ENCODE assay signal across 17 cellular contexts in genomic region chr3:29331035-29331434, GRCh38. TPM values are rescaled to one million over a fixed set of nuclear protein-coding genes. Genes with fewer than 3 reads are reported as not detected.
DNase-seq lines count a peak whose midpoint lies in the region; ATAC-seq and TF ChIP-seq lines count a peak whose summit lies in the region.
"Had no signal": no experiment of that assay in that cellular context is flagged by ENCODE, and none has a peak within 500 bp of the region (broad histone marks: within the 10 kb centered on the region; RNA-seq: fewer than 3 reads in every experiment).

No MANE protein-coding gene starts in this region.

- H3K27me3 ChIP-seq in esophagus muscularis mucosa (no peaks in the 10 kb centered on the region), tibial artery (no peaks in the 10 kb centered on the region)

- peak overlapping the region; percentile 51; the same call in 1 of the 2 replicates for H2AFZ ChIP-seq in OCI-LY7 (ENCODE audit: low read length)

- peak overlapping the region; percentile 0 to 51 (median 4) for H3K27ac Mint-ChIP-seq in nephron
- H3K27ac Mint-ChIP-seq: activated CD4-positive, alpha-beta T cell treated with anti-CD3 and anti-CD28 coated beads, Interleukin-2, amount 10 ng/mL, durations not matched to agents 24 days and 14 days; natural killer cell treated with Interleukin-12 subunit alpha and Interleukin-12 subunit beta and Interleukin-15 and Interleukin-18, amount 100 ng/mL, for 72 hours had no signal

- H3K9me3 ChIP-seq in OCI-LY7 (ENCODE audit: low read length) (no peaks in the 10 kb centered on the region), esophagus muscularis mucosa (no peaks in the 10 kb centered on the region), tibial artery (no peaks in the 10 kb centered on the region)

- no peak overlapping the region for H3K4me3 ChIP-seq in OCI-LY7 (ENCODE audit: low read depth, low read length, poor library complexity, severe bottlenecking)
- no peak overlapping the region for H3K4me3 ChIP-seq in esophagus muscularis mucosa
- no peak overlapping the region for H3K4me3 ChIP-seq in tibial artery
- H3K4me3 ChIP-seq: lung had no signal

- no peaks in the 10 kb centered on the region for H3K9me2 ChIP-seq in OCI-LY7 (ENCODE audit: insufficient read depth, low read length)

- no peak overlapping the region for H3K4me2 ChIP-seq in OCI-LY7 (ENCODE audit: low read length)

- H3K4me1 Mint-ChIP-seq in nephron: peaks cover 55% of the 10 kb centered on the region
- H3K4me1 Mint-ChIP-seq: activated CD4-positive, alpha-beta T cell treated with anti-CD3 and anti-CD28 coated beads, Interleukin-2, amount 10 ng/mL, durations not matched to agents 24 days and 14 days had no signal

- POLR2A ChIA-PET in OCI-LY7 (lab: Charles Lee): interaction anchor here (0.6 to 0.8 kb wide), 4 partner anchors 13 to 1793 kb away, joined by 3 to 4 read pairs (median 4); no protein-coding TSS in a partner anchor

- H3K27ac ChIP-seq in OCI-LY7 (ENCODE audit: low read depth, low read length, poor library complexity, severe bottlenecking): no peak overlapping the region
- H3K27ac ChIP-seq in esophagus muscularis mucosa (replicated peaks in 1 of 4): peak overlapping the region; percentile 49 to 72 (median 65)
- H3K27ac ChIP-seq in tibial artery: peak overlapping the region; percentile 54 to 57

- no peak for ATAC-seq in HG03354 (IDR thresholded peaks at IDR 0.05; ENCODE audit: poor library complexity, severe bottlenecking, unreplicated experiment)
- ATAC-seq: natural killer cell treated with Interleukin-12 subunit alpha and Interleukin-12 subunit beta and Interleukin-15 and Interleukin-18, amount 100 ng/mL, for 72 hours had no signal

- H3K36me3 Mint-ChIP-seq in nephron (ENCODE audit: low read depth): no peaks in the 10 kb centered on the region
- H3K36me3 Mint-ChIP-seq: natural killer cell treated with Interleukin-12 subunit alpha and Interleukin-12 subunit beta and Interleukin-15 and Interleukin-18, amount 100 ng/mL, for 72 hours had no signal

- CTCF ChIA-PET in OCI-LY7 (lab: Charles Lee; ENCODE audit: unreplicated experiment): no interaction called here

- no peak for TF ChIP-seq EP300 in esophagus muscularis mucosa (IDR thresholded peaks at IDR 0.05)

- no peak overlapping the region for H3K4me3 Mint-ChIP-seq in nephron
- H3K4me3 Mint-ChIP-seq: activated CD4-positive, alpha-beta T cell treated with anti-CD3 and anti-CD28 coated beads, Interleukin-2, amount 10 ng/mL, durations not matched to agents 24 days and 14 days; natural killer cell treated with Interleukin-12 subunit alpha and Interleukin-12 subunit beta and Interleukin-15 and Interleukin-18, amount 100 ng/mL, for 72 hours had no signal

- BruUV-seq in OCI-LY7 (replicated peaks; lab: Mats Ljungman, UMichigan): no TSS peak

- TF ChIP-seq CTCF in OCI-LY7 (conservative IDR thresholded peaks at IDR 0.05; ENCODE audit: low read length) (no peak), esophagus muscularis mucosa (IDR thresholded peaks at IDR 0.05) (no peak), nephron (IDR thresholded peaks at IDR 0.05; ENCODE audit: unreplicated experiment in 3 of 3) (no peak), tibial artery (IDR thresholded peaks at IDR 0.05) (no peak)

- no peaks in the 10 kb centered on the region for H4K20me1 ChIP-seq in OCI-LY7 (ENCODE audit: insufficient read depth, low read length)

- intact Hi-C loops in OCI-LY7 (cut with micrococcal nuclease; ENCODE audit: unreplicated experiment): no loop called here
- intact Hi-C loops in esophagus muscularis mucosa (cut with DNase I): no loop called here
- intact Hi-C loops in tibial artery (cut with DNase I; ENCODE audit: low total_unique reads): no loop called here

- DNase-seq in OCI-LY7 (ENCODE audit: low spot score): no peak
- no peak for DNase-seq in esophagus muscularis mucosa (ENCODE audit: extremely low spot score)
- no peak for DNase-seq in tibial artery
- DNase-seq in HCEC 1CT: no peak
- DNase-seq in HT-29 (ENCODE audit: low spot score): no peak
- DNase-seq: activated CD4-positive, alpha-beta T cell treated with anti-CD3 and anti-CD28 coated beads, Interleukin-2, amount 10 ng/mL, durations not matched to agents 24 days and 14 days; anterior cingulate cortex; glutamatergic neuron; H7; Kasumi-1; NCI-H1105 treated with DMSO at 0.1 percent for 48 hours; NCI-H774; stimulated activated CD4-positive, alpha-beta T cell treated with anti-CD3 and anti-CD28 coated beads, Interleukin-2, amount 100 ng/mL, for 24 hours had no signal

- H3K4me1 ChIP-seq in OCI-LY7 (ENCODE audit: insufficient read depth, low read length, poor library complexity, severe bottlenecking) (no peaks in the 10 kb centered on the region), esophagus muscularis mucosa (peaks cover 40 to 59% (median 58%) of the 10 kb centered on the region in 4 donors), tibial artery (peaks cover 0 to 52% (median 26%) of the 10 kb centered on the region in 4 donors)

- no peak for TF ChIP-seq POLR2A in esophagus muscularis mucosa (IDR thresholded peaks at IDR 0.05; ENCODE audit: low read depth)

- no peaks in the 10 kb centered on the region for H3K27me3 Mint-ChIP-seq in nephron (ENCODE audit: low read depth)
- H3K27me3 Mint-ChIP-seq: activated CD4-positive, alpha-beta T cell treated with anti-CD3 and anti-CD28 coated beads, Interleukin-2, amount 10 ng/mL, durations not matched to agents 24 days and 14 days; natural killer cell treated with Interleukin-12 subunit alpha and Interleukin-12 subunit beta and Interleukin-15 and Interleukin-18, amount 100 ng/mL, for 72 hours had no signal

- no peaks in the 10 kb centered on the region for H3K9me3 Mint-ChIP-seq in nephron
- H3K9me3 Mint-ChIP-seq: activated CD4-positive, alpha-beta T cell treated with anti-CD3 and anti-CD28 coated beads, Interleukin-2, amount 10 ng/mL, durations not matched to agents 24 days and 14 days had no signal

- whole genome bisulfite sequencing in esophagus muscularis mucosa: 85% methylated on average over 4 of the region's 4 CpGs

- H3K36me3 ChIP-seq in OCI-LY7 (ENCODE audit: insufficient read depth, low read length) (no peaks in the 10 kb centered on the region), esophagus muscularis mucosa (no peaks in the 10 kb centered on the region), tibial artery (no peaks in the 10 kb centered on the region)

- no peaks in the 10 kb centered on the region for H3K79me2 ChIP-seq in OCI-LY7 (ENCODE audit: insufficient read depth, low read depth, low read length)

RNA-seq across cellular contexts. Expression of gene RBMS3, which starts 50.2 kb away (rescaled TPM):
- total RNA-seq in OCI-LY7 (2014; rRNA removed; shearing (Covaris generic)): 1.0 and 2.0 TPM in 2 replicates
- total RNA-seq in OCI-LY7 (2022) (not detected in 2 replicates), esophagus muscularis mucosa (10 to 100 TPM; 53.0 to 81.5 (median 61.2) TPM)
- total RNA-seq in HT-29 (2014; rRNA removed; shearing (Covaris generic)): not detected in 2 replicates

Comparison
In these comparisons a context has a peak if more than half of its experiments do, and no peak if none do; other contexts are left out.
1. RNA of gene RBMS3, which starts 50.2 kb away (total RNA-seq): 53.0 to 81.5 TPM in esophagus muscularis mucosa; 1.0 to 2.0 TPM in OCI-LY7 and not detected in HT-29; every median in the first group is over 10 times any median in the second.